14 cellular contexts compared by ENCODE assay signal in the genomic region with DNA sequence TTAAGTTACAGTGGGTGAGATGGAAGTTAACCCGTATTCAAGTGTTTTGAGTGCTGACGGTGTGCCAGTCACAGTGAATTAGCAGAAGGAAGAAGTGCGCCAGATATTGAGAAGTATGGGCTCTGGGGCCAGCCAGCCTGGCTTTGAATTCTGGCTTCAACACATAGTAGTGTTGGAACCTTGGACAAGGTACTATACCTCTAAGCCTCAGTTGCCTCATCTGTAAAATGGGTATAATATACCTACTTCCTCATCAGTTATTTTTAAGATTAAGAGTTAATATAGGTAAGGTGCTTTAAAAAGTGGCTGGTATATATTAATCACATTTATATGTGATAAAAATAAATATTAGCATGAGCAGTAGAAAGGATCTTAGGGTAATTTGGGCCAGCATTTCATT.
"Had no signal": no experiment of that assay in that cellular context is flagged by ENCODE, and none has a peak within 500 bp of the region (broad histone marks: within the 10 kb centered on the region; RNA-seq: fewer than 3 reads in every experiment).

No MANE protein-coding gene starts in this region.

- H3K9me3 ChIP-seq: left lung, SJCRH30 had no signal

- H3K4me3 Mint-ChIP-seq: activated CD4-positive, alpha-beta T cell treated with anti-CD3 and anti-CD28 coated beads, Interleukin-2, amount 10 ng/mL, durations not matched to agents 24 days and 14 days; activated naive CD8-positive, alpha-beta T cell treated with anti-CD3 and anti-CD28 coated beads, Interleukin-2, amount 50 U/mL, for 24 hours; activated T-cell treated with anti-CD3 and anti-CD28 coated beads, Interleukin-2, amount 50 U/mL, for 72 hours; nephron; stimulated activated naive B cell treated with anti-CD40 and anti-IgM and Interleukin-4, amounts not matched to agents 10 μg/mL and 1 μg/mL and 100 μg/mL, for 72 hours; T-helper 2 cell treated with Interferon-gamma antibody and Interleukin-4, amounts not matched to agents 5 μg/mL and 100 μg/mL, for 36 hours had no signal

- H3K4me3 ChIP-seq: left lung, SJCRH30 had no signal

- H3K27me3 ChIP-seq: left lung, SJCRH30 had no signal

- H3K4me1 Mint-ChIP-seq: activated naive CD8-positive, alpha-beta T cell treated with anti-CD3 and anti-CD28 coated beads, Interleukin-2, amount 50 U/mL, for 24 hours had no signal

- H3K27me3 Mint-ChIP-seq: activated CD4-positive, alpha-beta T cell treated with anti-CD3 and anti-CD28 coated beads, Interleukin-2, amount 10 ng/mL, durations not matched to agents 24 days and 14 days; activated naive CD8-positive, alpha-beta T cell treated with anti-CD3 and anti-CD28 coated beads, Interleukin-2, amount 50 U/mL, for 24 hours; stimulated activated naive B cell treated with anti-CD40 and anti-IgM and Interleukin-4, amounts not matched to agents 10 μg/mL and 1 μg/mL and 100 μg/mL, for 72 hours had no signal

- H3K27ac ChIP-seq: left lung, SJCRH30 had no signal

- ATAC-seq: activated naive CD8-positive, alpha-beta T cell treated with anti-CD3 and anti-CD28 coated beads, Interleukin-2, amount 50 U/mL, for 24 hours; activated T-cell treated with anti-CD3 and anti-CD28 coated beads, Interleukin-2, amount 50 U/mL, for 72 hours; stimulated activated naive B cell treated with anti-CD40 and anti-IgM and Interleukin-4, amounts not matched to agents 10 μg/mL and 1 μg/mL and 100 μg/mL, for 72 hours had no signal

- H3K36me3 ChIP-seq: left lung, SJCRH30 had no signal

- H3K9me3 Mint-ChIP-seq: activated CD4-positive, alpha-beta T cell treated with anti-CD3 and anti-CD28 coated beads, Interleukin-2, amount 10 ng/mL, durations not matched to agents 24 days and 14 days; activated naive CD8-positive, alpha-beta T cell treated with anti-CD3 and anti-CD28 coated beads, Interleukin-2, amount 50 U/mL, for 24 hours; activated T-cell treated with anti-CD3 and anti-CD28 coated beads, Interleukin-2, amount 50 U/mL, for 72 hours; nephron; stimulated activated naive B cell treated with anti-CD40 and anti-IgM and Interleukin-4, amounts not matched to agents 10 μg/mL and 1 μg/mL and 100 μg/mL, for 72 hours; T-helper 2 cell treated with Interferon-gamma antibody and Interleukin-4, amounts not matched to agents 5 μg/mL and 100 μg/mL, for 36 hours had no signal

- DNase-seq: activated CD4-positive, alpha-beta T cell treated with anti-CD3 and anti-CD28 coated beads, Interleukin-2, amount 10 ng/mL, durations not matched to agents 24 days and 14 days; activated CD4-positive, CD25-positive, alpha-beta regulatory T cell; activated CD8-positive, alpha-beta memory T cell treated with anti-CD3 and anti-CD28 coated beads, Interleukin-2, amount 50 U/mL, for 48 hours; activated naive CD8-positive, alpha-beta T cell treated with anti-CD3 and anti-CD28 coated beads, Interleukin-2, amount 50 U/mL, for 24 hours; activated T-cell treated with anti-CD3 and anti-CD28 coated beads, Interleukin-2, amount 50 U/mL, for 72 hours; hippocampal formation; left lung; mesenchymal stem cell; SJCRH30; stimulated activated CD4-positive, alpha-beta T cell treated with anti-CD3 and anti-CD28 coated beads, Interleukin-4, amount 100 ng/mL, for 1 hour; stimulated activated naive B cell treated with anti-CD40 and anti-IgM and Interleukin-4, amounts not matched to agents 10 μg/mL and 1 μg/mL and 100 μg/mL, for 72 hours; trophoblast cell had no signal

- H3K27ac Mint-ChIP-seq: activated CD4-positive, alpha-beta T cell treated with anti-CD3 and anti-CD28 coated beads, Interleukin-2, amount 10 ng/mL, durations not matched to agents 24 days and 14 days; activated naive CD8-positive, alpha-beta T cell treated with anti-CD3 and anti-CD28 coated beads, Interleukin-2, amount 50 U/mL, for 24 hours; nephron; T-helper 2 cell treated with Interferon-gamma antibody and Interleukin-4, amounts not matched to agents 5 μg/mL and 100 μg/mL, for 36 hours had no signal
